In the genomic region with DNA sequence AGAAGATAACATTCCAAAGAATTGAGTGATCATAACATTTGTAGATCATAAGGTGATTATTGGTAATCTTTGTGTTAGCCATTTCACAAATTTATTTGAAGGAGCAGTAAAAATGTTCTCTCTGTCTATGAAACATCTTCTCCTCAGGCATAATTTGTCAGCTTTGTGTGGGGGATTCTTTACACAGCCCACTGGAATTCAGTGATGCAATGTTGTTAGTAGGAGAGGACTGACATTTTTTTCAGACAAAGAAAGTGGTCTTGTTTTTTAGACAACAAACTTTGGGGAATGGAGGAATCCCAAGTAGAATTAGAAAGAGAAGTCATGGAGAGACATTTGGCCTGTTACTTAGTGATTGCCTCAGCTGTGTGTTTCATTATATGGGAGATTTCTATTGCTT, we compare ENCODE assay signal across 18 cellular contexts.
DNase-seq lines count a peak whose midpoint lies in the region.
"Had no signal": no experiment of that assay in that cellular context is flagged by ENCODE, and none has a peak within 500 bp of the region (broad histone marks: within the 10 kb centered on the region; RNA-seq: fewer than 3 reads in every experiment).

No MANE protein-coding gene starts in this region.

- H3K9me3 ChIP-seq in neuronal stem cell (replicated peaks in 1 of 2; ENCODE audit: control insufficient read depth in 2 of 2, insufficient read depth in 1 of 2, low read depth in 1 of 2, low read length in 2 of 2): no peaks in the 10 kb centered on the region
- H3K9me3 ChIP-seq: Caco-2 had no signal

- DNase-seq in Daoy (ENCODE audit: low read depth): peak; percentile 5
- peak; percentile 51 for DNase-seq in OCI-M1 (lab: John Stamatoyannopoulos, UW)
- DNase-seq in fibroblast of gingiva (ENCODE audit: low read depth): peak; percentile 64
- no peak for DNase-seq in neuronal stem cell (ENCODE audit: low spot score)
- DNase-seq in Ammon's horn (ENCODE audit: low spot score): no peak
- DNase-seq in NCI-H69 (lab: John Stamatoyannopoulos, UW): no peak
- no peak for DNase-seq in NCI-H2107 treated with DMSO at 0.1 percent for 48 hours (lab: John Stamatoyannopoulos, UW; ENCODE audit: unreplicated experiment)
- DNase-seq in activated CD4-positive, alpha-beta T cell treated with anti-CD3 and anti-CD28 coated beads for 4 hours: no peak
- DNase-seq: activated CD4-positive, alpha-beta T cell treated with anti-CD3 and anti-CD28 coated beads, Interleukin-2, amount 10 ng/mL, durations not matched to agents 24 days and 14 days; Caco-2; cerebellar nuclear complex; GF-D8; glutamatergic neuron; KBM-7; NCI-H1092; SHP77; stimulated activated naive CD8-positive, alpha-beta T cell treated with anti-CD3 and anti-CD28 coated beads, Interleukin-15, Interleukin-2, amounts not matched to agents 100 U/mL and 50 U/mL, for 24 hours had no signal

- H3K4ac ChIP-seq in neuronal stem cell (ENCODE audit: low read length): no peak overlapping the region

- H2BK15ac ChIP-seq in neuronal stem cell (ENCODE audit: low read length): no peak overlapping the region

- H3K4me3 ChIP-seq in neuronal stem cell (ENCODE audit: low read length in 2 of 2): no peak overlapping the region

- no peaks in the 10 kb centered on the region for H3K79me1 ChIP-seq in neuronal stem cell (ENCODE audit: low read depth, low read length)

- H2AK5ac ChIP-seq in neuronal stem cell (ENCODE audit: low read depth, low read length): no peak overlapping the region

- H4K8ac ChIP-seq in neuronal stem cell (ENCODE audit: low read depth, low read length): no peak overlapping the region

- H3K27me3 ChIP-seq in neuronal stem cell (ENCODE audit: control insufficient read depth in 3 of 3, insufficient read depth in 3 of 3, low read depth in 1 of 3, low read length in 3 of 3): no peaks in the 10 kb centered on the region

- H2BK12ac ChIP-seq in neuronal stem cell (ENCODE audit: low read length): no peak overlapping the region

- H3K27ac ChIP-seq in neuronal stem cell (replicated peaks; ENCODE audit: low read length): no peak overlapping the region
- H3K27ac ChIP-seq: parathyroid adenoma had no signal

- H3K4me1 ChIP-seq in neuronal stem cell (ENCODE audit: control insufficient read depth in 2 of 2, insufficient read depth in 1 of 2, low read depth in 1 of 2, low read length in 2 of 2): no peaks in the 10 kb centered on the region
- H3K4me1 ChIP-seq: Caco-2, parathyroid adenoma had no signal

- no peaks in the 10 kb centered on the region for H3K36me3 ChIP-seq in neuronal stem cell (replicated peaks in 1 of 2; ENCODE audit: control insufficient read depth in 2 of 2, insufficient read depth in 2 of 2, low read length in 2 of 2)

- no peak overlapping the region for H2BK120ac ChIP-seq in neuronal stem cell (ENCODE audit: low read depth, low read length)

- no peak overlapping the region for H2BK5ac ChIP-seq in neuronal stem cell (ENCODE audit: low read length)

- H2AFZ ChIP-seq in neuronal stem cell (ENCODE audit: low read length): peak overlapping the region; percentile 52
- H2AFZ ChIP-seq: parathyroid adenoma had no signal

- no peak overlapping the region for H3K14ac ChIP-seq in neuronal stem cell (ENCODE audit: low read length)

- no peak overlapping the region for H4K91ac ChIP-seq in neuronal stem cell (ENCODE audit: low read depth, low read length, poor library complexity)

- no peak overlapping the region for H3K4me2 ChIP-seq in neuronal stem cell (ENCODE audit: insufficient read depth, low read length, poor library complexity, severe bottlenecking)

- H3K23ac ChIP-seq in neuronal stem cell (ENCODE audit: low read depth, low read length, poor library complexity): no peak overlapping the region

- no peak overlapping the region for H3K9ac ChIP-seq in neuronal stem cell (ENCODE audit: low read depth, low read length, poor library complexity)
- H3K9ac ChIP-seq: parathyroid adenoma had no signal

- H3K18ac ChIP-seq in neuronal stem cell (ENCODE audit: low read length): no peak overlapping the region

Comparison
In these comparisons a context has a peak if more than half of its experiments do, and no peak if none do; other contexts are left out.
1. DNase-seq: peak in Daoy (single experiment), OCI-M1 (single experiment) and fibroblast of gingiva (single experiment); none in neuronal stem cell (single experiment), Ammon's horn (single experiment), NCI-H69 (single experiment), NCI-H2107 treated with DMSO at 0.1 percent for 48 hours (single experiment) and activated CD4-positive, alpha-beta T cell treated with anti-CD3 and anti-CD28 coated beads for 4 hours (0 of 2).